Comparison of ENCODE assay signal across 1 cellular context in genomic region chr15:28911295-28911979, GRCh38.
TF ChIP-seq lines count a peak whose summit lies in the region.

No MANE protein-coding gene starts in this region.

TF ChIP-seq in K562, 482 proteins besides CTCF, POLR2A, EP300 and RAD21 (continued from another document and continues in another):
- TF ChIP-seq MLLT1 (IDR thresholded peaks at IDR 0.05), result peak in 1 of 2 experiments; percentile 96; a peak in 2 of 4 replicates
- 0 out of 4 replicates have a peak, but pooled peaks of 1 of the 2 experiments have one; percentile 60 for TF ChIP-seq ZNF318 (IDR thresholded peaks at IDR 0.05; ENCODE audit: borderline replicate concordance in 1 of 2, low read depth in 1 of 2)
- TF ChIP-seq SRSF1 (IDR thresholded peaks at IDR 0.05; ENCODE audit: low read depth, low read length), result no peak
- TF ChIP-seq GATA2 (CRISPR knock-in tag; IDR thresholded peaks at IDR 0.05), result peak; percentile 99
- peak; percentile 99 for TF ChIP-seq SMARCA4 (IDR thresholded peaks at IDR 0.05)
- TF ChIP-seq ZMIZ1 (IDR thresholded peaks at IDR 0.05; ENCODE audit: low read depth in 2 of 2, low read length in 2 of 2), result peak in 1 of 2 experiments; percentile 97; a peak in 2 of 4 replicates
- no peak for TF ChIP-seq POLR2G (IDR thresholded peaks at IDR 0.05; ENCODE audit: low read depth, low read length)
- TF ChIP-seq GTF2E2 (tag; IDR thresholded peaks at IDR 0.05), result peak; percentile 8; the same call in 1 of the 2 replicates
- peak; percentile 97 for TF ChIP-seq CC2D1A (IDR thresholded peaks at IDR 0.05)
- TF ChIP-seq ZBED1 (IDR thresholded peaks at IDR 0.05), result peak; percentile 86
- peak in 1 of 2 experiments; percentile 77; a peak in 2 of 4 replicates for TF ChIP-seq MNT (conservative IDR thresholded peaks at IDR 0.05)
- 0 out of 4 replicates have a peak, but pooled peaks of 1 of the 2 experiments have one; percentile 34 for TF ChIP-seq SRF (CRISPR knock-in tag; IDR thresholded peaks at IDR 0.05)
- TF ChIP-seq EHMT2 (IDR thresholded peaks at IDR 0.05), result peak; percentile 24; the same call in 1 of the 2 replicates
- TF ChIP-seq ID3 (CRISPR knock-in tag; IDR thresholded peaks at IDR 0.05), result no peak
- peak; percentile 84; the same call in 1 of the 2 replicates for TF ChIP-seq ID3 (tag; IDR thresholded peaks at IDR 0.05)
- TF ChIP-seq ZNF197 (CRISPR knock-in tag; IDR thresholded peaks at IDR 0.05; ENCODE audit: low read depth), result peak; percentile 80
- TF ChIP-seq PHB (CRISPR knock-in tag; IDR thresholded peaks at IDR 0.05), result no peak
- peak; percentile 97 for TF ChIP-seq SMAD4 (CRISPR knock-in tag; conservative IDR thresholded peaks at IDR 0.05)
- TF ChIP-seq NKRF (IDR thresholded peaks at IDR 0.05; ENCODE audit: borderline replicate concordance), result no peak
- TF ChIP-seq BCLAF1 (IDR thresholded peaks at IDR 0.05; ENCODE audit: borderline replicate concordance in 1 of 2, control insufficient read depth in 1 of 2, low read depth in 2 of 2, low read length in 1 of 2), result 0 out of 4 replicates have a peak, but pooled peaks of 1 of the 2 experiments have one; percentile 68
- TF ChIP-seq CUX1 (CRISPR knock-in tag; IDR thresholded peaks at IDR 0.05), result peak; percentile 87
